8 cellular contexts compared by ENCODE assay signal in the genomic region with DNA sequence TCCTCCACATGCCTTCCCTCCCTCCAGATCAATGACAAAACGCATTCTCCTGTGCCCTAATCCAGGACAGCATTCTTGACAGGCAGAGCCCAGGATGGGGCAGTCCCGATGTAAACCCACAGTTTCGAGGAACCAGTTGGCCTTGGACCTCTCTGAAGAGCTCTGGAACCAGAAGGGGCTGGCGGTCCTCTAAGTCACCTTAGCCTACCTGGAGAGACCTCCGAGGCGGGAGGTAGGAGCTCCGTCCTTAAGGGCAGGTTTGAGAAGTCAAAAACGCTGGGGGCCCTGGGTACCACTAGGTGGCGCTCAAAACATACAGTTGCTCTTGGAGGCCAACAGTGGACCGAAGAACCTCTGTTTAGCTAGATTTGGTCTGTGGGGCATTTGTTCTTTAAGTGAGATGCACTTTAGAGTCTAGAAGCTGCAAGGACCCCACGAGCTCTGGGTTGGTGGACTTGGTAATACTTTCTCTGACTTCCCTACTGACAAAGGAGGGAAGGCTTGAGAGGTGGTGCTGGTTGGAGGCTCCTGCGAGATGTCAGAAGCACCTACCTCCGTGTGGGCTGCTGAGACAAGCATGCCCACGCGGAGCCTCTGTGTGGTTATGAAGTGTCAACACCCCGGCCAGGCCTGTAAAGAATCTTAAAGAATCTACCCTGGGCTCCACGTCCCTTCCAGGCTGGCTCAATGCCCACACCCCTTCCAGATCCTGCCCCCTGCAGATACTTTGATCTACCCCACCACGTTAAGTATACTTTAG.
DNase-seq lines count a peak whose midpoint lies in the region; ATAC-seq lines count a peak whose summit lies in the region.

No MANE protein-coding gene starts in this region.

- DNase-seq in DMS153 treated with DMSO at 0.1 percent for 48 hours (lab: John Stamatoyannopoulos, UW; ENCODE audit: unreplicated experiment) (peak; percentile 38), NCI-H226 (peak; percentile 48), caudate nucleus (lab: John Stamatoyannopoulos, UW) (peak in 58 of 61 donors; percentile 2 to 83 (median 48)), kidney glomerular epithelial cell (lab: John Stamatoyannopoulos, UW) (peak; percentile 68)
- peak; percentile 71 for DNase-seq in activated CD4-positive, CD25-positive, alpha-beta regulatory T cell treated with anti-CD3 and anti-CD28 coated beads, Interleukin-2, amount 50 U/mL, for 16 hours (ENCODE audit: low read depth, low spot score)
- peak; percentile 79 for DNase-seq in stimulated activated CD4-positive, alpha-beta T cell treated with anti-CD3 and anti-CD28 coated beads, Interleukin-1b, Interleukin-23, amount 100 ng/mL, for 48 hours

- H3K27ac ChIP-seq in caudate nucleus (ENCODE audit: low read depth, low read length) = no peak overlapping the region

- ATAC-seq in HG02678 (IDR thresholded peaks at IDR 0.05; ENCODE audit: unreplicated experiment) = peak; percentile 51
- ATAC-seq in HG02840 (IDR thresholded peaks at IDR 0.05; ENCODE audit: low FRiP score, unreplicated experiment) = no peak
